In genomic region chr17:82704886-82705285, GRCh38 we compare ENCODE assay signal across 20 cellular contexts.
"Had no signal": no experiment of that assay in that cellular context is flagged by ENCODE, and none has a peak within 500 bp of the region (broad histone marks: within the 10 kb centered on the region; RNA-seq: fewer than 3 reads in every experiment).

No MANE protein-coding gene starts in this region.

- H3K27ac ChIP-seq: epithelial cell of prostate, esophagus muscularis mucosa, gastrocnemius medialis, heart right ventricle, left lung, lower lobe of right lung, psoas muscle, spleen, tibial nerve had no signal

- H3K27me3 ChIP-seq: dorsolateral prefrontal cortex, esophagus muscularis mucosa, gastrocnemius medialis, left lung, tibial nerve had no signal

- ATAC-seq: effector memory CD8-positive, alpha-beta T cell; gastrocnemius medialis; heart right ventricle; left lung; lower lobe of right lung; natural killer cell treated with Interleukin-12 subunit alpha and Interleukin-12 subunit beta and Interleukin-15 and Interleukin-18, amount 100 ng/mL, for 72 hours; psoas muscle; sciatic nerve; stimulated activated memory B cell treated with anti-CD40 and anti-IgM and Interleukin-4, amounts not matched to agents 10 μg/mL and 1 μg/mL and 100 μg/mL, for 72 hours had no signal

- H3K4me1 ChIP-seq: heart right ventricle, left lung, lower lobe of right lung, psoas muscle had no signal

- H3K36me3 ChIP-seq: esophagus muscularis mucosa, gastrocnemius medialis, heart right ventricle, left lung, lower lobe of right lung, spleen, tibial nerve had no signal

- H3K9me3 ChIP-seq: esophagus muscularis mucosa, gastrocnemius medialis, heart right ventricle, left lung, lower lobe of right lung, psoas muscle, spleen, tibial nerve had no signal

- H3K4me3 ChIP-seq: dorsolateral prefrontal cortex, esophagus muscularis mucosa, gastrocnemius medialis, heart right ventricle, left lung, lower lobe of right lung, psoas muscle, spleen, tibial nerve had no signal

- DNase-seq: cortex of kidney; dorsolateral prefrontal cortex; effector memory CD8-positive, alpha-beta T cell; gastrocnemius medialis; heart right ventricle; hypothalamus; left lung; lower lobe of right lung; retina; spleen; stimulated activated CD4-positive, alpha-beta T cell treated with anti-CD3 and anti-CD28 coated beads, Interleukin-15, amount 100 ng/mL, for 24 hours; stimulated activated CD4-positive, alpha-beta T cell treated with anti-CD3 and anti-CD28 coated beads, Interleukin-1b, Interleukin-23, amount 100 ng/mL, for 48 hours; stimulated activated CD4-positive, alpha-beta T cell treated with anti-CD3 and anti-CD28 coated beads, Interleukin-4, amount 100 ng/mL, for 24 hours had no signal
